ENCODE assay signal across 14 cellular contexts in genomic region chr5:149552761-149553160, GRCh38. TPM values are rescaled to one million over a fixed set of nuclear protein-coding genes. Genes with fewer than 3 reads are reported as not detected.
A peak's percentile ranks its signal among the peaks of the same experiment; 100 is the strongest.
DNase-seq lines count a peak whose midpoint lies in the region; ATAC-seq, FAIRE-seq and TF ChIP-seq lines count a peak whose summit lies in the region.
"Had no signal": no experiment of that assay in that cellular context is flagged by ENCODE, and none has a peak within 500 bp of the region (broad histone marks: within the 10 kb centered on the region; RNA-seq: fewer than 3 reads in every experiment).

No MANE protein-coding gene starts in this region.

- TF ChIP-seq EP300 in HepG2 (IDR thresholded peaks at IDR 0.05; ENCODE audit: low read depth in 2 of 2, low read length in 2 of 2) (no peak), HepG2 (CRISPR knock-in tag; IDR thresholded peaks at IDR 0.05; ENCODE audit: borderline replicate concordance) (no peak)

- H3K4me2 ChIP-seq in HepG2 (ENCODE audit: low read depth, low read length) (peak overlapping the region; percentile 89), OCI-LY7 (ENCODE audit: low read length) (peak overlapping the region; percentile 84)

- no peaks in the 10 kb centered on the region for H3K9me3 ChIP-seq in HepG2 (ENCODE audit: low read length)
- H3K9me3 ChIP-seq in right lobe of liver, result no peaks in the 10 kb centered on the region
- H3K9me3 ChIP-seq in OCI-LY7 (ENCODE audit: low read length), result no peaks in the 10 kb centered on the region
- H3K9me3 ChIP-seq in upper lobe of right lung, result no peaks in the 10 kb centered on the region

- DNase-seq in HepG2 (ENCODE audit: low spot score) (no peak), right lobe of liver (no peak), OCI-LY7 (ENCODE audit: low spot score) (no peak), foreskin keratinocyte (no peak), type B pancreatic cell (ENCODE audit: extremely low spot score, unreplicated experiment) (no peak), upper lobe of right lung (no peak)
- no peak for DNase-seq in stimulated activated CD4-positive, alpha-beta T cell treated with anti-CD3 and anti-CD28 coated beads, Interleukin-4, amount 100 ng/mL, for 1 hour
- DNase-seq: activated CD4-positive, alpha-beta T cell treated with anti-CD3 and anti-CD28 coated beads, Interleukin-2, amount 10 ng/mL, durations not matched to agents 24 days and 14 days; dorsolateral prefrontal cortex; HFFc6; Right ventricle myocardium superior had no signal

- peaks cover 36% of the 10 kb centered on the region for H3K79me2 ChIP-seq in HepG2 (ENCODE audit: insufficient read depth, low read length)
- H3K79me2 ChIP-seq in OCI-LY7 (ENCODE audit: insufficient read depth, low read depth, low read length), result peaks cover 44% of the 10 kb centered on the region

- no peaks in the 10 kb centered on the region for H3K9me2 ChIP-seq in OCI-LY7 (ENCODE audit: insufficient read depth, low read length)

- peaks cover 15% of the 10 kb centered on the region for H3K36me3 Mint-ChIP-seq in type B pancreatic cell

- in situ Hi-C loops in HepG2 (cut with HindIII; ENCODE audit: extremely low pct_ligation_motif_present, low pct_unique_long_range_greater_than_20kb), result loop anchor here (5.0 to 25.0 kb wide), 2 partner anchors 100 to 415 kb away; partner anchors contain the start of gene ABLIM3

- H4K20me1 ChIP-seq in HepG2 (ENCODE audit: insufficient read depth, low read length) (no peaks in the 10 kb centered on the region), OCI-LY7 (ENCODE audit: insufficient read depth, low read length) (peaks cover 9% of the 10 kb centered on the region; the same call in 1 of the 2 replicates)

- H3K27me3 Mint-ChIP-seq in type B pancreatic cell, result peaks cover 2% of the 10 kb centered on the region
- H3K27me3 Mint-ChIP-seq: activated CD4-positive, alpha-beta T cell treated with anti-CD3 and anti-CD28 coated beads, Interleukin-2, amount 10 ng/mL, durations not matched to agents 24 days and 14 days; B cell had no signal

- H3K27me3 ChIP-seq in HepG2 (ENCODE audit: control insufficient read depth in 1 of 2, insufficient read depth in 2 of 2, low read length in 2 of 2) (no peaks in the 10 kb centered on the region; a peak in 1 of 5 replicates), right lobe of liver (no peaks in the 10 kb centered on the region), foreskin keratinocyte (no peaks in the 10 kb centered on the region), upper lobe of right lung (no peaks in the 10 kb centered on the region)
- H3K27me3 ChIP-seq: dorsolateral prefrontal cortex had no signal

- peak overlapping the region; percentile 95 for H3K27ac Mint-ChIP-seq in type B pancreatic cell
- H3K27ac Mint-ChIP-seq: activated CD4-positive, alpha-beta T cell treated with anti-CD3 and anti-CD28 coated beads, Interleukin-2, amount 10 ng/mL, durations not matched to agents 24 days and 14 days had no signal

- H3K9ac ChIP-seq in HepG2 (ENCODE audit: insufficient read depth, low read depth, low read length), result no peak overlapping the region

- H3K9me3 Mint-ChIP-seq in type B pancreatic cell, result no peaks in the 10 kb centered on the region
- H3K9me3 Mint-ChIP-seq: activated CD4-positive, alpha-beta T cell treated with anti-CD3 and anti-CD28 coated beads, Interleukin-2, amount 10 ng/mL, durations not matched to agents 24 days and 14 days had no signal

- peak overlapping the region; percentile 51 for H3K4me3 Mint-ChIP-seq in type B pancreatic cell
- H3K4me3 Mint-ChIP-seq: B cell had no signal

- no peak overlapping the region for H3K27ac ChIP-seq in HepG2 (ENCODE audit: extremely low read length, insufficient read depth, low read length)
- no peak overlapping the region for H3K27ac ChIP-seq in right lobe of liver
- H3K27ac ChIP-seq in OCI-LY7 (ENCODE audit: low read depth, low read length, poor library complexity, severe bottlenecking), result no peak overlapping the region
- H3K27ac ChIP-seq in foreskin keratinocyte, result peak overlapping the region; percentile 78
- H3K27ac ChIP-seq in upper lobe of right lung, result no peak overlapping the region
- H3K27ac ChIP-seq: HL-60 had no signal

- H2AFZ ChIP-seq in HepG2 (ENCODE audit: low read length) (no peak overlapping the region), OCI-LY7 (ENCODE audit: low read length) (no peak overlapping the region)

- TF ChIP-seq RAD21 in HepG2 (CRISPR knock-in tag; IDR thresholded peaks at IDR 0.05), result no peak

- H3K4me1 ChIP-seq in HepG2 (ENCODE audit: insufficient read depth, low read length), result peaks cover 22% of the 10 kb centered on the region
- peaks cover 0 to 19% (median 6%) of the 10 kb centered on the region in 4 donors for H3K4me1 ChIP-seq in right lobe of liver
- H3K4me1 ChIP-seq in OCI-LY7 (ENCODE audit: insufficient read depth, low read length, poor library complexity, severe bottlenecking), result peaks cover 21% of the 10 kb centered on the region
- no peaks in the 10 kb centered on the region for H3K4me1 ChIP-seq in foreskin keratinocyte
- peaks cover 19% of the 10 kb centered on the region for H3K4me1 ChIP-seq in upper lobe of right lung

- H3K4me3 ChIP-seq in HepG2 (replicated peaks in 1 of 3; ENCODE audit: insufficient read depth in 1 of 3, low read depth in 2 of 3, low read length in 3 of 3) (no peak overlapping the region), right lobe of liver (peak overlapping the region in 1 of 3 donors; percentile 91), OCI-LY7 (ENCODE audit: low read depth, low read length, poor library complexity, severe bottlenecking) (peak overlapping the region; percentile 98), upper lobe of right lung (no peak overlapping the region)

- peaks cover 14% of the 10 kb centered on the region for H3K4me1 Mint-ChIP-seq in type B pancreatic cell (ENCODE audit: unreplicated experiment)

- 95% methylated on average over 5 of the region's 5 CpGs for whole genome bisulfite sequencing in HepG2 (ENCODE audit: low lambda C conversion rate)
- 100% methylated on average over 1 of the region's 5 CpGs for whole genome bisulfite sequencing in right lobe of liver (ENCODE audit: insufficient coverage, low coverage, low lambda C conversion rate, missing lambda C conversion rate)

- POLR2A ChIA-PET in HepG2 (lab: Yijun Ruan, JAX), result interaction anchor here (2.1 kb wide), 1 partner anchor 195 kb away, joined by 9 read pairs; the partner anchor contains the start of gene PCYOX1L
- POLR2A ChIA-PET in OCI-LY7 (lab: Charles Lee), result interaction anchor here (0.7 to 3.1 kb wide), 6 partner anchors 10 to 208 kb away, joined by 3 to 14 read pairs (median 4); partner anchors contain the start of gene GRPEL2

- intact Hi-C loops in HepG2 (cut with micrococcal nuclease; ENCODE audit: unreplicated experiment) (loop anchor here (5.0 kb wide), 1 partner anchor 55 kb away; no protein-coding TSS in a partner anchor), right lobe of liver (cut with DNase I) (loop anchor here in 1 of 2 donors (5.0 kb wide), 1 partner anchor 100 kb away; no protein-coding TSS in a partner anchor), OCI-LY7 (cut with micrococcal nuclease; ENCODE audit: unreplicated experiment) (loop anchor here (5.0 kb wide), 3 partner anchors 205 to 720 kb away; partner anchors contain the start of genes GRPEL2, HMGXB3 and TIGD6), upper lobe of right lung (cut with DNase I) (loop anchor here (5.0 kb wide), 1 partner anchor 110 kb away; no protein-coding TSS in a partner anchor)

- TF ChIP-seq POLR2A in HepG2 (IDR thresholded peaks at IDR 0.05; ENCODE audit: insufficient read depth in 1 of 2, low read depth in 2 of 2, low read length in 2 of 2) (no peak), right lobe of liver (IDR thresholded peaks at IDR 0.05) (no peak)

- peak; percentile 18 for FAIRE-seq in HepG2 (lab: Jason Lieb, UNC)

- TF ChIP-seq CTCF in HepG2 (CRISPR knock-in tag; IDR thresholded peaks at IDR 0.05) (no peak), right lobe of liver (IDR thresholded peaks at IDR 0.05) (no peak), OCI-LY7 (conservative IDR thresholded peaks at IDR 0.05; ENCODE audit: low read length) (no peak), foreskin keratinocyte (conservative IDR thresholded peaks at IDR 0.05) (no peak), type B pancreatic cell (conservative IDR thresholded peaks at IDR 0.05) (no peak), upper lobe of right lung (IDR thresholded peaks at IDR 0.05) (no peak)

- H3K36me3 ChIP-seq in HepG2 (replicated peaks in 1 of 2; ENCODE audit: control insufficient read depth in 1 of 2, insufficient read depth in 2 of 2, low read length in 2 of 2), result peaks cover 0 to 2% of the 10 kb centered on the region in 2 experiments; a peak in 1 of 5 replicates
- peaks cover 0 to 8% (median 0%) of the 10 kb centered on the region in 4 donors for H3K36me3 ChIP-seq in right lobe of liver
- H3K36me3 ChIP-seq in OCI-LY7 (ENCODE audit: insufficient read depth, low read length), result peaks cover 32% of the 10 kb centered on the region
- peaks cover 20% of the 10 kb centered on the region for H3K36me3 ChIP-seq in upper lobe of right lung

- CTCF ChIA-PET in HepG2 (lab: Yijun Ruan, JAX; ENCODE audit: low intra/inter-chr PET ratio, low total read pairs) (no interaction called here), OCI-LY7 (lab: Charles Lee; ENCODE audit: unreplicated experiment) (interaction anchor here (0.5 kb wide), 1 partner anchor 86 kb away, joined by 3 read pairs; no protein-coding TSS in a partner anchor)

- ATAC-seq in HepG2, result no peak
- ATAC-seq in right lobe of liver, result no peak
- no peak for ATAC-seq in foreskin keratinocyte
- ATAC-seq in GM21529 (IDR thresholded peaks at IDR 0.05; ENCODE audit: unreplicated experiment), result no peak
- ATAC-seq in upper lobe of right lung, result no peak

- no TSS peak for BruUV-seq in HepG2 (replicated peaks; lab: Mats Ljungman, UMichigan)
- no TSS peak for BruUV-seq in OCI-LY7 (replicated peaks; lab: Mats Ljungman, UMichigan)

RNA-seq across cellular contexts. Expression of gene CSNK1A1, which starts 1.5 kb away (rescaled TPM):
- total RNA-seq in HepG2 (2016; rRNA removed; fragmentation: Illumina TruSeq; extraction: Trizol), result 149 and 210 TPM in 2 replicates
- 27.1 and 35.7 TPM in 2 replicates for total RNA-seq in HepG2 (2016; cell fraction: cytosol; rRNA removed; fragmentation: Illumina TruSeq; extraction: Trizol; ENCODE audit: low read depth)
- 145 and 212 TPM in 2 replicates for total RNA-seq in HepG2 (2016; cell fraction: insoluble cytoplasmic fraction; rRNA removed; fragmentation: Illumina TruSeq; extraction: Trizol)
- total RNA-seq in HepG2 (2016; cell fraction: membrane; rRNA removed; fragmentation: Illumina TruSeq; extraction: Trizol), result 84.4 and 87.9 TPM in 2 replicates
- 98.3 and 111 TPM in 2 replicates for total RNA-seq in HepG2 (2016; cell fraction: nucleus; rRNA removed; fragmentation: Illumina TruSeq; extraction: Trizol)
- 77.3 and 89.0 TPM in 2 replicates for polyA plus RNA-seq in HepG2 (2011; rRNA removed)
- polyA plus RNA-seq in HepG2 (2011; cell fraction: cytosol; rRNA removed), result 49.1 and 57.0 TPM in 2 replicates
- polyA plus RNA-seq in HepG2 (2011; cell fraction: nucleus; rRNA removed), result 50.7 and 55.7 TPM in 2 replicates
- polyA plus RNA-seq in HepG2 (2012), result 65.5 and 78.7 TPM in 2 replicates
- polyA plus RNA-seq in HepG2 (2016; cell fraction: cytosol; fragmentation: Illumina TruSeq; extraction: Trizol; ENCODE audit: low read depth), result 15.0 and 20.3 TPM in 2 replicates
- 121 and 123 TPM in 2 replicates for polyA plus RNA-seq in HepG2 (2016; cell fraction: insoluble cytoplasmic fraction; fragmentation: Illumina TruSeq; extraction: Trizol; ENCODE audit: low read depth)
- 29.6 and 36.5 TPM in 2 replicates for polyA plus RNA-seq in HepG2 (2016; cell fraction: membrane; fragmentation: Illumina TruSeq; extraction: Trizol; ENCODE audit: low read depth)
- 67.9 and 69.0 TPM in 2 replicates for polyA plus RNA-seq in HepG2 (2016; cell fraction: nucleus; fragmentation: Illumina TruSeq; extraction: Trizol; ENCODE audit: insufficient read depth, low read depth)
- 117 and 141 TPM in 2 replicates for polyA minus RNA-seq in HepG2 (2011; rRNA and poly(A)+ RNA removed; ENCODE audit: low replicate concordance)
- 108 and 126 TPM in 2 replicates for polyA minus RNA-seq in HepG2 (2011; cell fraction: cytosol; rRNA and poly(A)+ RNA removed)
- polyA minus RNA-seq in HepG2 (2011; cell fraction: nucleus; rRNA and poly(A)+ RNA removed), result 187 and 216 TPM in 2 replicates
- 10 to 100 TPM; 79.7 to 87.1 (median 83.8) TPM for total RNA-seq in right lobe of liver
- total RNA-seq in OCI-LY7 (2014; rRNA removed; shearing (Covaris generic)), result 161 and 176 TPM in 2 replicates
- 187 and 189 TPM in 2 replicates for total RNA-seq in OCI-LY7 (2022)
- 283 and 324 TPM in 2 replicates for total RNA-seq in foreskin keratinocyte
- 93.4 and 93.8 TPM in 2 replicates for polyA plus RNA-seq in foreskin keratinocyte
- total RNA-seq in type B pancreatic cell (ENCODE audit: low replicate concordance), result 224 and 294 TPM in 2 replicates
- 191 TPM for total RNA-seq in upper lobe of right lung

RNA-seq across cellular contexts. Expression of gene ARHGEF37, which starts 28.5 kb away (rescaled TPM):
- 0.27 TPM in 1 of 2 replicates, not detected in the other for total RNA-seq in HepG2 (2016; rRNA removed; fragmentation: Illumina TruSeq; extraction: Trizol)
- total RNA-seq in HepG2 (2016; cell fraction: cytosol; rRNA removed; fragmentation: Illumina TruSeq; extraction: Trizol; ENCODE audit: low read depth), result not detected in 2 replicates
- 0.11 TPM in 1 of 2 replicates, not detected in the other for total RNA-seq in HepG2 (2016; cell fraction: insoluble cytoplasmic fraction; rRNA removed; fragmentation: Illumina TruSeq; extraction: Trizol)
- not detected in 2 replicates for total RNA-seq in HepG2 (2016; cell fraction: membrane; rRNA removed; fragmentation: Illumina TruSeq; extraction: Trizol)
- total RNA-seq in HepG2 (2016; cell fraction: nucleus; rRNA removed; fragmentation: Illumina TruSeq; extraction: Trizol), result not detected in 2 replicates
- 0.18 and 0.39 TPM in 2 replicates for polyA plus RNA-seq in HepG2 (2011; rRNA removed)
- 0.05 and 0.23 TPM in 2 replicates for polyA plus RNA-seq in HepG2 (2011; cell fraction: cytosol; rRNA removed)
- polyA plus RNA-seq in HepG2 (2011; cell fraction: nucleus; rRNA removed), result 0.18 and 0.38 TPM in 2 replicates
- 0.21 and 0.28 TPM in 2 replicates for polyA plus RNA-seq in HepG2 (2012)
- polyA plus RNA-seq in HepG2 (2016; cell fraction: cytosol; fragmentation: Illumina TruSeq; extraction: Trizol; ENCODE audit: low read depth), result not detected in 2 replicates
- polyA plus RNA-seq in HepG2 (2016; cell fraction: insoluble cytoplasmic fraction; fragmentation: Illumina TruSeq; extraction: Trizol; ENCODE audit: low read depth), result not detected in 2 replicates
- polyA plus RNA-seq in HepG2 (2016; cell fraction: membrane; fragmentation: Illumina TruSeq; extraction: Trizol; ENCODE audit: low read depth), result not detected in 2 replicates
- 0.48 TPM in 1 of 2 replicates, not detected in the other for polyA plus RNA-seq in HepG2 (2016; cell fraction: nucleus; fragmentation: Illumina TruSeq; extraction: Trizol; ENCODE audit: insufficient read depth, low read depth)
- polyA minus RNA-seq in HepG2 (2011; rRNA and poly(A)+ RNA removed; ENCODE audit: low replicate concordance), result 0.51 and 1.4 TPM in 2 replicates
- polyA minus RNA-seq in HepG2 (2011; cell fraction: cytosol; rRNA and poly(A)+ RNA removed), result not detected in 2 replicates
- 0.13 and 0.87 TPM in 2 replicates for polyA minus RNA-seq in HepG2 (2011; cell fraction: nucleus; rRNA and poly(A)+ RNA removed)
- 1 to 10 TPM; 1.6 to 7.3 (median 2.1) TPM for total RNA-seq in right lobe of liver
- not detected in 2 replicates for total RNA-seq in OCI-LY7 (2014; rRNA removed; shearing (Covaris generic))
- 1.4 and 1.7 TPM in 2 replicates for total RNA-seq in OCI-LY7 (2022)
- total RNA-seq in foreskin keratinocyte, result 2.6 and 2.7 TPM in 2 replicates
- 0.96 and 1.2 TPM in 2 replicates for polyA plus RNA-seq in foreskin keratinocyte
- 7.1 and 16.8 TPM in 2 replicates for total RNA-seq in type B pancreatic cell (ENCODE audit: low replicate concordance)
- total RNA-seq in upper lobe of right lung, result 13.3 TPM
